ENCODE assay signal across 7 cellular contexts in the genomic region with DNA sequence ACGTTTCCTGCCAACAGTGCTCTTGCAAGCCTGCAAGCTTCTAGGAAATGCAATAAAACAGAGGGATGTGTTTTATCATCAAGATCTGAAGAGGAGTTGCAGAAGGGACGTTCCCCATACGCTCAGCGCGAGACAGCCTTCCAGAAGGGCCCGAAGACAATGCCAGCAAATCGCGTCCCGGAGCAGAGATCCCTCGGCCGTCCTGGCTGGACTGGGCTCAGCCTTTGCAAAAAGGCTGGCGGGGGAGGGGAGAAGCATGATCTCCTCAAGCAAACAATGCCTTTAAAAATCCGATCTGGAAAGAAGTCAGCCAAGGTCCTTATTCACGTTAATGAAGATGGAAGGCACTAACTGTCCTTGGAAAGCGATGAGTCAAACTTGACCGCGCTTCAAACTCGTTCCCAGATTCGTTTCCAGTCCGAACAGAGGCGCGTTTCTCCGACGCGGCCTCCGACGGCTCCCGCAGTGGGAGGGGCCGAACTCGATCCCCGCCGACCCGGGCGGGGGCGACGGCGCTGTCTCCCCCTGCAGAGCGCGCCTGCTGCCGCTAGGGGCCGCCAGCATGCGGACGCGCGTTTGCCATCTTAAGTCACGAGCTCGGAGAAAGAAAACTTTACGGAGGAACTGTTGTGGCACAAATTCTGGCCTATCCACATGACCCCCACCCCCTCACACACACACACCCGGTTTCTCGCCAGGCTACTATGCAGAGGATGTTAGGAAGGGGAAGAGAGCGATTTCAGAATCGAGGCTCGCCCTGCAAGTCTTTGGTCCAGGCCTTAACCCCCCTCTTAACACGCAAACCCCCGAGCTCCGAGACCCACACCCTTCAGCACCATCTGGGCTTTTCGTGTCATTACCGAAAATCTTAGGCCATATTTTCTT. TPM values are rescaled to one million over a fixed set of nuclear protein-coding genes. Genes with fewer than 3 reads are reported as not detected.
DNase-seq lines count a peak whose midpoint lies in the region; ATAC-seq and TF ChIP-seq lines count a peak whose summit lies in the region.

No MANE protein-coding gene starts in this region.

- peaks cover 58% of the 10 kb centered on the region for H3K4me1 ChIP-seq in OCI-LY7 (ENCODE audit: insufficient read depth, low read length, poor library complexity, severe bottlenecking)

- POLR2A ChIA-PET in OCI-LY7 (lab: Charles Lee): interaction anchor here (0.6 to 13.4 kb wide), 18 partner anchors 9 to 1215 kb away, joined by 3 to 531 read pairs (median 4); no protein-coding TSS in a partner anchor

- no peaks in the 10 kb centered on the region for H3K9me3 Mint-ChIP-seq in naive B cell

- peaks cover 100% of the 10 kb centered on the region for H3K79me2 ChIP-seq in OCI-LY7 (ENCODE audit: insufficient read depth, low read depth, low read length)

- peaks cover 60 to 78% (median 69%) of the 10 kb centered on the region in 3 donors for H3K4me1 Mint-ChIP-seq in naive B cell

- BruUV-seq in OCI-LY7 (replicated peaks; lab: Mats Ljungman, UMichigan): no TSS peak

- peak; percentile 99 for TF ChIP-seq CTCF in GM12864 (IDR thresholded peaks at IDR 0.05; ENCODE audit: low read depth, low read length, missing control alignments)
- peak; percentile 97 for TF ChIP-seq CTCF in OCI-LY7 (conservative IDR thresholded peaks at IDR 0.05; ENCODE audit: low read length)
- peak; percentile 64 for TF ChIP-seq CTCF in fibroblast of mammary gland (conservative IDR thresholded peaks at IDR 0.05; ENCODE audit: control insufficient read depth, insufficient read depth, low read depth, low read length)

- no peaks in the 10 kb centered on the region for H3K27me3 Mint-ChIP-seq in naive B cell

- H3K4me2 ChIP-seq in OCI-LY7 (ENCODE audit: low read length): peak overlapping the region; percentile 93

- H3K27ac Mint-ChIP-seq in naive B cell: peak overlapping the region; percentile 72 to 99 (median 94)

- intact Hi-C loops in OCI-LY7 (cut with micrococcal nuclease; ENCODE audit: unreplicated experiment): loop anchor here (2.0 to 10.0 kb wide), 5 partner anchors 662 to 1305 kb away; no protein-coding TSS in a partner anchor

- H3K4me3 ChIP-seq in GM12864 (ENCODE audit: low read depth, low read length): peak overlapping the region; percentile 7
- H3K4me3 ChIP-seq in OCI-LY7 (ENCODE audit: low read depth, low read length, poor library complexity, severe bottlenecking): peak overlapping the region; percentile 86
- H3K4me3 ChIP-seq in fibroblast of mammary gland (ENCODE audit: control insufficient read depth, low read depth, low read length): peak overlapping the region; percentile 99

- no peaks in the 10 kb centered on the region for H3K36me3 Mint-ChIP-seq in naive B cell

- DNase-seq in GM12864 (ENCODE audit: low read depth) (no peak), OCI-LY7 (ENCODE audit: low spot score) (peak; percentile 87), fibroblast of mammary gland (ENCODE audit: low read depth) (peak; percentile 98), naive B cell (peak; percentile 80)
- DNase-seq in activated T-helper 9 cell treated with anti-CD3 and anti-CD28 coated beads, Interleukin-2, amount 50 U/mL, for 16 hours (ENCODE audit: low read depth): peak; percentile 77
- peak; percentile 87 for DNase-seq in stimulated activated naive CD8-positive, alpha-beta T cell treated with anti-CD3 and anti-CD28 coated beads, Interleukin-15, Interleukin-2, amounts not matched to agents 100 U/mL and 50 U/mL, for 24 hours

- peaks cover 48% of the 10 kb centered on the region for H4K20me1 ChIP-seq in OCI-LY7 (ENCODE audit: insufficient read depth, low read length)

- H3K4me3 Mint-ChIP-seq in naive B cell: peak overlapping the region; percentile 88 to 100 (median 98)

- H3K36me3 ChIP-seq in OCI-LY7 (ENCODE audit: insufficient read depth, low read length): peaks cover 99% of the 10 kb centered on the region

- no peaks in the 10 kb centered on the region for H3K9me2 ChIP-seq in OCI-LY7 (ENCODE audit: insufficient read depth, low read length)

- ATAC-seq in HG03280 (IDR thresholded peaks at IDR 0.05; ENCODE audit: unreplicated experiment) (peak; percentile 56), naive B cell (ENCODE audit: low read depth in 2 of 2) (peak; percentile 36 to 49)
- peak; percentile 39 for ATAC-seq in stimulated activated naive CD8-positive, alpha-beta T cell treated with anti-CD3 and anti-CD28 coated beads, Interleukin-15, Interleukin-2, amounts not matched to agents 100 U/mL and 50 U/mL, for 24 hours

- peak overlapping the region; percentile 90 for H3K27ac ChIP-seq in OCI-LY7 (ENCODE audit: low read depth, low read length, poor library complexity, severe bottlenecking)

- CTCF ChIA-PET in OCI-LY7 (lab: Charles Lee; ENCODE audit: unreplicated experiment): interaction anchor here (0.6 to 1.8 kb wide), 22 partner anchors 10 to 1215 kb away, joined by 3 to 10 read pairs (median 3); no protein-coding TSS in a partner anchor

- no peak overlapping the region for H2AFZ ChIP-seq in OCI-LY7 (ENCODE audit: low read length)

- no peaks in the 10 kb centered on the region for H3K9me3 ChIP-seq in OCI-LY7 (ENCODE audit: low read length)

RNA-seq across cellular contexts. Expression of gene BCL6, which starts 5.5 kb away (rescaled TPM):
- 62.4 and 65.6 TPM in 2 replicates for total RNA-seq in OCI-LY7 (2014; rRNA removed; shearing (Covaris generic))
- 251 and 256 TPM in 2 replicates for total RNA-seq in OCI-LY7 (2022)
- 10 to 100 TPM; 20.7 to 39.3 (median 31.9) TPM for polyA plus RNA-seq in naive B cell (ENCODE audit: low read depth in 6 of 6)

RNA-seq across cellular contexts. Expression of gene RTP2, which starts 37.4 kb away (rescaled TPM):
- not detected in 2 replicates for total RNA-seq in OCI-LY7 (2014; rRNA removed; shearing (Covaris generic))
- total RNA-seq in OCI-LY7 (2022): not detected in 2 replicates
- polyA plus RNA-seq in naive B cell (ENCODE audit: low read depth in 6 of 6): not detected

Comparison
In these comparisons a context has a peak if more than half of its experiments do, and no peak if none do; other contexts are left out.
1. H3K4me3 ChIP-seq: peak in every context shown above with its lines; median percentile 99 in fibroblast of mammary gland; 86 in OCI-LY7; 7 in GM12864.